22 cellular contexts compared by ENCODE assay signal in the genomic region with DNA sequence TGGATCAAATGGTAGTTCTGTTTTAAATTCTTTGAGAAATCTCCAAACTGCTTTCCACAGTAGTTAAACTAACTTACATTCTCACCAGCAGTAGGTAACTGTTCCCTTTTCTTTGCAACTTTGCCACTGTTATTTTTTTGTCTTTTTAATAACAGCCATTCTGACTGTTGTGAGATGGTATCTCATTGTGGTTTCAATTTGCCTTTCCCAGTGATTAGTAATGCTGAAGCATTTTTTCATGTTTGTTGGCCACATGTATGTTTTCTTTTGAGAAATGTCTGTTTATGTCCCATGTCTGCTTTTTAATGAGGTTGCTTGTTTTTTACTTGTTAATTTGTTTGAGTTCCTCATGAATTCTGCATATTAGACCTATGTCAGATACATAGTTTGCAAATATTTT.
"Had no signal": no experiment of that assay in that cellular context is flagged by ENCODE, and none has a peak within 500 bp of the region (broad histone marks: within the 10 kb centered on the region; RNA-seq: fewer than 3 reads in every experiment).

No MANE protein-coding gene starts in this region.

- H3K9me3 ChIP-seq: ovary, right atrium auricular region, thyroid gland, uterus had no signal

- H3K4me3 Mint-ChIP-seq: mesothelial cell of epicardium, natural killer cell, neural crest cell, type B pancreatic cell had no signal

- H3K36me3 Mint-ChIP-seq: mesothelial cell of epicardium had no signal

- H3K36me3 ChIP-seq: esophagus muscularis mucosa, heart left ventricle, ovary, right atrium auricular region, sigmoid colon, suprapubic skin, thyroid gland, uterus had no signal

- H3K27ac Mint-ChIP-seq: mesothelial cell of epicardium, natural killer cell, type B pancreatic cell had no signal

- DNase-seq: effector memory CD4-positive, alpha-beta T cell; heart left ventricle; hippocampal formation; kidney glomerular epithelial cell; natural killer cell; nucleus accumbens; ovary; sigmoid colon; small intestine; stimulated activated CD4-positive, alpha-beta T cell treated with anti-CD3 and anti-CD28 coated beads, Interleukin-2, amount 100 ng/mL, for 48 hours; stimulated activated naive CD4-positive, alpha-beta T cell treated with Interleukin-2 at 50 U/mL for 16 hours; thyroid gland; uterus had no signal

- H3K4me3 ChIP-seq: esophagus muscularis mucosa, heart left ventricle, ovary, right atrium auricular region, sigmoid colon, suprapubic skin, thyroid gland, uterus had no signal

- ATAC-seq: heart left ventricle, left lobe of liver, natural killer cell had no signal

- H3K4me1 ChIP-seq: esophagus muscularis mucosa, heart left ventricle, right atrium auricular region, suprapubic skin, uterus had no signal

- H3K27me3 Mint-ChIP-seq: type B pancreatic cell had no signal

- H3K27me3 ChIP-seq: esophagus muscularis mucosa, heart left ventricle, ovary, right atrium auricular region, sigmoid colon, suprapubic skin, thyroid gland, uterus had no signal

- H3K27ac ChIP-seq: esophagus muscularis mucosa, heart left ventricle, ovary, right atrium auricular region, sigmoid colon, suprapubic skin, thyroid gland, uterus had no signal

- H3K4me1 Mint-ChIP-seq: mesothelial cell of epicardium, natural killer cell, neural crest cell had no signal

- FAIRE-seq: frontal cortex, islet of Langerhans, small intestine had no signal
